1 cellular context compared by ENCODE assay signal in the genomic region with DNA sequence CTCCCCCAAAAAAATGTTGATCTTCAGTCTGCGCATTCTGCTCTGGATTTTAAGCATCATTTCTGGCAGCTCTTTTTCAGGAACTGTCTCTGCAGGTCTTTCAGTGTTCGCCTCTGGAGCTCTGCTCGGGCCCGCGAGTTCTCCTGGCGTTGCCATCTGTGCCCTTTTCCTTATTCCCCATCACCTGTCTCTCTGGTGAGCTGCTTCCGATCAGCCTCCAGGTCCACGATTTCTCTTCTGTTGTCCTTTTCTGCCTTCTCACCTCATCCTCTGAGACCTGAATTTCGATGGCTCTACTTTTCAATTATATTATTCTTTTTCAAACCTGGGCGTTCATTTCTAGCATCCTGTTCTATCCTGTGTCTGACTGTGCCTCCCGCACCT.
TF ChIP-seq lines count a peak whose summit lies in the region.

No MANE protein-coding gene starts in this region.

TF ChIP-seq in SK-N-SH treated with all-trans-retinoic acid at 6 μM for 48 hours, 23 proteins besides CTCF, POLR2A, EP300 and RAD21 (continued from another document):
- TF ChIP-seq, protein P1, sequence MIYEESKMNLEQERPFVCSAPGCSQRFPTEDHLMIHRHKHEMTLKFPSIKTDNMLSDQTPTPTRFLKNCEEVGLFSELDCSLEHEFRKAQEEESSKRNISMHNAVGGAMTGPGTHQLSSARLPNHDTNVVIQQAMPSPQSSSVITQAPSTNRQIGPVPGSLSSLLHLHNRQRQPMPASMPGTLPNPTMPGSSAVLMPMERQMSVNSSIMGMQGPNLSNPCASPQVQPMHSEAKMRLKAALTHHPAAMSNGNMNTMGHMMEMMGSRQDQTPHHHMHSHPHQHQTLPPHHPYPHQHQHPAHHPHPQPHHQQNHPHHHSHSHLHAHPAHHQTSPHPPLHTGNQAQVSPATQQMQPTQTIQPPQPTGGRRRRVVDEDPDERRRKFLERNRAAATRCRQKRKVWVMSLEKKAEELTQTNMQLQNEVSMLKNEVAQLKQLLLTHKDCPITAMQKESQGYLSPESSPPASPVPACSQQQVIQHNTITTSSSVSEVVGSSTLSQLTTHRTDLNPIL (CRISPR knock-in tag; IDR thresholded peaks at IDR 0.05; ENCODE audit: low read depth): no peak
